9 cellular contexts compared by ENCODE assay signal in the genomic region with DNA sequence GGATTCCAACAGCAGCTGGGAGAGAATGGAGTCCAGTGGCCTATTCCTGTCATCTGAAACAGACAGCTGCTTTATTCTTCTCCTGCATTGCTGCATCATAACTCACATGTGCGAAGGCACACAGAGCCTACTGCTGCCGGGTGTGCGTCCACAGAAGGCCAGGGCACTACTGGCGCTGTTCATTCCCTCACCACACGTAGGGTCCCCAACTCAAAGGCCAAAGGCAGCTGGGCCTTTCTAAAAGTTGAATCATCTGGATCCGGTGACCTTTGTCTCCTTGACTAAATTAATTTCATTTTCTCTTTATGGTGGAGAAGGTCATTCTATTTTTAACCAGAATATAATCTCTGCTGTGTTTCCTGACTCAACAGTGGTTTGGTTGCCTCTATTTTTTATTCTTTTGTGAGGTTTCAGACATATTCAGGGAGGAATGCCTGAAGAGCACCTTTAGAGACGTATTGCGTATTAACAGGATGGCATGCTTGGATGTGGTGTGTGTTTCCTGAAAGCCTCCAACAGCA. TPM values are rescaled to one million over a fixed set of nuclear protein-coding genes. Genes with fewer than 3 reads are reported as not detected.
A peak's percentile ranks its signal among the peaks of the same experiment; 100 is the strongest.
DNase-seq lines count a peak whose midpoint lies in the region; ATAC-seq lines count a peak whose summit lies in the region.
"Had no signal": no experiment of that assay in that cellular context is flagged by ENCODE, and none has a peak within 500 bp of the region (broad histone marks: within the 10 kb centered on the region; RNA-seq: fewer than 3 reads in every experiment).

No MANE protein-coding gene starts in this region.

- peaks cover 0 to 4% of the 10 kb centered on the region in 2 donors for H3K36me3 ChIP-seq in esophagus (ENCODE audit: control insufficient read depth in 2 of 2, insufficient read depth in 2 of 2, low read length in 1 of 2)
- H3K36me3 ChIP-seq: Peyer's patch had no signal

- H3K27me3 Mint-ChIP-seq in activated CD4-positive, alpha-beta T cell treated with anti-CD3 and anti-CD28 coated beads, Interleukin-2, amount 10 ng/mL, durations not matched to agents 7 days and 5 days: no peaks in the 10 kb centered on the region
- no peaks in the 10 kb centered on the region for H3K27me3 Mint-ChIP-seq in stimulated activated naive CD8-positive, alpha-beta T cell treated with anti-CD3 and anti-CD28 coated beads, Interleukin-15, amount 100 ng/mL, for 72 hours

- no peak overlapping the region for H3K4me3 ChIP-seq in esophagus (ENCODE audit: low read depth in 1 of 2, low read length in 2 of 2)
- H3K4me3 ChIP-seq: Peyer's patch, upper lobe of right lung had no signal

- H3K9me3 ChIP-seq in esophagus (ENCODE audit: control insufficient read depth in 2 of 2, insufficient read depth in 1 of 2, low read depth in 1 of 2, low read length in 1 of 2): no peaks in the 10 kb centered on the region
- H3K9me3 ChIP-seq: Peyer's patch, upper lobe of right lung had no signal

- peak overlapping the region; percentile 2 for H3K4me3 Mint-ChIP-seq in activated CD4-positive, alpha-beta T cell treated with anti-CD3 and anti-CD28 coated beads, Interleukin-2, amount 10 ng/mL, durations not matched to agents 7 days and 5 days
- peak overlapping the region; percentile 69 to 76 for H3K4me3 Mint-ChIP-seq in stimulated activated naive CD8-positive, alpha-beta T cell treated with anti-CD3 and anti-CD28 coated beads, Interleukin-15, amount 100 ng/mL, for 72 hours

- peaks cover 57% of the 10 kb centered on the region for H3K4me1 Mint-ChIP-seq in activated CD4-positive, alpha-beta T cell treated with anti-CD3 and anti-CD28 coated beads, Interleukin-2, amount 10 ng/mL, durations not matched to agents 7 days and 5 days
- H3K4me1 Mint-ChIP-seq in stimulated activated naive CD8-positive, alpha-beta T cell treated with anti-CD3 and anti-CD28 coated beads, Interleukin-15, amount 100 ng/mL, for 72 hours: peaks cover 56% of the 10 kb centered on the region

- H3K27ac ChIP-seq in esophagus (ENCODE audit: low read depth in 2 of 2, low read length in 1 of 2): peak overlapping the region; percentile 46 to 82
- H3K27ac ChIP-seq: upper lobe of right lung had no signal

- no peaks in the 10 kb centered on the region for H3K9me3 Mint-ChIP-seq in activated CD4-positive, alpha-beta T cell treated with anti-CD3 and anti-CD28 coated beads, Interleukin-2, amount 10 ng/mL, durations not matched to agents 7 days and 5 days
- no peaks in the 10 kb centered on the region for H3K9me3 Mint-ChIP-seq in stimulated activated naive CD8-positive, alpha-beta T cell treated with anti-CD3 and anti-CD28 coated beads, Interleukin-15, amount 100 ng/mL, for 72 hours

- no peak for DNase-seq in activated CD4-positive, alpha-beta T cell treated with anti-CD3 and anti-CD28 coated beads, Interleukin-2, amount 10 ng/mL, durations not matched to agents 7 days and 5 days
- DNase-seq in activated CD4-positive, alpha-beta T cell treated with anti-CD3 and anti-CD28 coated beads, Interleukin-2, amount 50 U/mL, for 1 hour: no peak
- no peak for DNase-seq in stimulated activated naive CD8-positive, alpha-beta T cell treated with anti-CD3 and anti-CD28 coated beads, Interleukin-15, amount 100 ng/mL, for 72 hours
- no peak for DNase-seq in kidney glomerular epithelial cell (lab: John Stamatoyannopoulos, UW)
- DNase-seq: upper lobe of right lung had no signal

- H3K4me1 ChIP-seq in esophagus (ENCODE audit: control insufficient read depth in 2 of 2, insufficient read depth in 2 of 2, low read length in 1 of 2): peaks cover 6 to 16% of the 10 kb centered on the region in 2 donors

- 38 to 49% methylated on average over 8 of the region's 8 CpGs for WGBS in esophagus, 2 donors

- peak overlapping the region; percentile 76 for H3K27ac Mint-ChIP-seq in activated CD4-positive, alpha-beta T cell treated with anti-CD3 and anti-CD28 coated beads, Interleukin-2, amount 10 ng/mL, durations not matched to agents 7 days and 5 days
- peak overlapping the region; percentile 95 for H3K27ac Mint-ChIP-seq in stimulated activated naive CD8-positive, alpha-beta T cell treated with anti-CD3 and anti-CD28 coated beads, Interleukin-15, amount 100 ng/mL, for 72 hours

- CTCF ChIA-PET in activated CD4-positive, alpha-beta T cell treated with anti-CD3 and anti-CD28 coated beads, Interleukin-2, amount 10 ng/mL, durations not matched to agents 7 days and 5 days (lab: Charles Lee): interaction anchor here (1.0 to 1.5 kb wide), 6 partner anchors 8 to 161 kb away, joined by 3 to 8 read pairs (median 4); partner anchors contain the start of gene MZB1

- peaks cover 5% of the 10 kb centered on the region for H3K36me3 Mint-ChIP-seq in activated CD4-positive, alpha-beta T cell treated with anti-CD3 and anti-CD28 coated beads, Interleukin-2, amount 10 ng/mL, durations not matched to agents 7 days and 5 days (ENCODE audit: low read depth)

- ATAC-seq in stimulated activated naive CD8-positive, alpha-beta T cell treated with anti-CD3 and anti-CD28 coated beads, Interleukin-15, amount 100 ng/mL, for 72 hours: peak; percentile 30
- no peak for ATAC-seq in GM21529 (IDR thresholded peaks at IDR 0.05; ENCODE audit: unreplicated experiment)
- ATAC-seq: upper lobe of right lung had no signal

- no peaks in the 10 kb centered on the region for H3K27me3 ChIP-seq in esophagus (ENCODE audit: control insufficient read depth in 1 of 2, insufficient read depth in 2 of 2, low read length in 2 of 2)
- H3K27me3 ChIP-seq: Peyer's patch, upper lobe of right lung had no signal

- POLR2A ChIA-PET in activated CD4-positive, alpha-beta T cell treated with anti-CD3 and anti-CD28 coated beads, Interleukin-2, amount 10 ng/mL, durations not matched to agents 7 days and 5 days (lab: Charles Lee): no interaction called here

RNA-seq across cellular contexts. Expression of gene SPATA24, which starts 10.8 kb away (rescaled TPM):
- 1 to 10 TPM; 5.5 to 7.2 TPM for total RNA-seq in activated CD4-positive, alpha-beta T cell treated with anti-CD3 and anti-CD28 coated beads, Interleukin-2, amount 10 ng/mL, durations not matched to agents 7 days and 5 days
- polyA plus RNA-seq in esophagus: 1 to 10 TPM; 5.9 to 6.0 TPM

RNA-seq across cellular contexts. Expression of gene PROB1, which starts 19.8 kb away (rescaled TPM):
- 1 to 10 TPM; 3.3 to 3.4 TPM for total RNA-seq in activated CD4-positive, alpha-beta T cell treated with anti-CD3 and anti-CD28 coated beads, Interleukin-2, amount 10 ng/mL, durations not matched to agents 7 days and 5 days
- polyA plus RNA-seq in esophagus: under 1 TPM; 0.41 to 0.48 TPM

RNA-seq across cellular contexts. Expression of gene DNAJC18, which starts 24.7 kb away (rescaled TPM):
- 1 to 10 TPM; 4.5 to 6.8 TPM for total RNA-seq in activated CD4-positive, alpha-beta T cell treated with anti-CD3 and anti-CD28 coated beads, Interleukin-2, amount 10 ng/mL, durations not matched to agents 7 days and 5 days
- polyA plus RNA-seq in esophagus: 1 to 10 TPM; 2.2 to 2.4 TPM

RNA-seq across cellular contexts. Expression of gene MZB1, which starts 24.9 kb away (rescaled TPM):
- total RNA-seq in activated CD4-positive, alpha-beta T cell treated with anti-CD3 and anti-CD28 coated beads, Interleukin-2, amount 10 ng/mL, durations not matched to agents 7 days and 5 days: 10 to 100 TPM; 12.7 to 13.4 TPM
- under 1 TPM; 0.47 to 0.67 TPM for polyA plus RNA-seq in esophagus

RNA-seq across cellular contexts. Expression of gene SLC23A1, which starts 31.6 kb away (rescaled TPM):
- total RNA-seq in activated CD4-positive, alpha-beta T cell treated with anti-CD3 and anti-CD28 coated beads, Interleukin-2, amount 10 ng/mL, durations not matched to agents 7 days and 5 days: under 1 TPM; 0.75 to 0.77 TPM
- under 1 TPM; 0.01 to 0.12 TPM for polyA plus RNA-seq in esophagus
- total RNA-seq: posterior vena cava, upper lobe of right lung had no signal
